ENCODE assay signal across 1 cellular context in genomic region chr3:138686771-138687221, GRCh38.
TF ChIP-seq lines count a peak whose summit lies in the region.

No MANE protein-coding gene starts in this region.

TF ChIP-seq in GM23338, 12 proteins besides CTCF, POLR2A, EP300 and RAD21 (continued from another document):
- no peak for TF ChIP-seq ETS1 (IDR thresholded peaks at IDR 0.05)
- TF ChIP-seq NANOG (IDR thresholded peaks at IDR 0.05; ENCODE audit: borderline replicate concordance): no peak
- no peak for TF ChIP-seq EZH2 (IDR thresholded peaks at IDR 0.05; ENCODE audit: low read depth, unreplicated experiment)
- no peak for TF ChIP-seq CREB1 (CRISPR knock-in tag; IDR thresholded peaks at IDR 0.05; ENCODE audit: low read depth)
- TF ChIP-seq, protein P1, sequence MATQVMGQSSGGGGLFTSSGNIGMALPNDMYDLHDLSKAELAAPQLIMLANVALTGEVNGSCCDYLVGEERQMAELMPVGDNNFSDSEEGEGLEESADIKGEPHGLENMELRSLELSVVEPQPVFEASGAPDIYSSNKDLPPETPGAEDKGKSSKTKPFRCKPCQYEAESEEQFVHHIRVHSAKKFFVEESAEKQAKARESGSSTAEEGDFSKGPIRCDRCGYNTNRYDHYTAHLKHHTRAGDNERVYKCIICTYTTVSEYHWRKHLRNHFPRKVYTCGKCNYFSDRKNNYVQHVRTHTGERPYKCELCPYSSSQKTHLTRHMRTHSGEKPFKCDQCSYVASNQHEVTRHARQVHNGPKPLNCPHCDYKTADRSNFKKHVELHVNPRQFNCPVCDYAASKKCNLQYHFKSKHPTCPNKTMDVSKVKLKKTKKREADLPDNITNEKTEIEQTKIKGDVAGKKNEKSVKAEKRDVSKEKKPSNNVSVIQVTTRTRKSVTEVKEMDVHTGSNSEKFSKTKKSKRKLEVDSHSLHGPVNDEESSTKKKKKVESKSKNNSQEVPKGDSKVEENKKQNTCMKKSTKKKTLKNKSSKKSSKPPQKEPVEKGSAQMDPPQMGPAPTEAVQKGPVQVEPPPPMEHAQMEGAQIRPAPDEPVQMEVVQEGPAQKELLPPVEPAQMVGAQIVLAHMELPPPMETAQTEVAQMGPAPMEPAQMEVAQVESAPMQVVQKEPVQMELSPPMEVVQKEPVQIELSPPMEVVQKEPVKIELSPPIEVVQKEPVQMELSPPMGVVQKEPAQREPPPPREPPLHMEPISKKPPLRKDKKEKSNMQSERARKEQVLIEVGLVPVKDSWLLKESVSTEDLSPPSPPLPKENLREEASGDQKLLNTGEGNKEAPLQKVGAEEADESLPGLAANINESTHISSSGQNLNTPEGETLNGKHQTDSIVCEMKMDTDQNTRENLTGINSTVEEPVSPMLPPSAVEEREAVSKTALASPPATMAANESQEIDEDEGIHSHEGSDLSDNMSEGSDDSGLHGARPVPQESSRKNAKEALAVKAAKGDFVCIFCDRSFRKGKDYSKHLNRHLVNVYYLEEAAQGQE (IDR thresholded peaks at IDR 0.05; ENCODE audit: unreplicated experiment): no peak
